In the genomic region with DNA sequence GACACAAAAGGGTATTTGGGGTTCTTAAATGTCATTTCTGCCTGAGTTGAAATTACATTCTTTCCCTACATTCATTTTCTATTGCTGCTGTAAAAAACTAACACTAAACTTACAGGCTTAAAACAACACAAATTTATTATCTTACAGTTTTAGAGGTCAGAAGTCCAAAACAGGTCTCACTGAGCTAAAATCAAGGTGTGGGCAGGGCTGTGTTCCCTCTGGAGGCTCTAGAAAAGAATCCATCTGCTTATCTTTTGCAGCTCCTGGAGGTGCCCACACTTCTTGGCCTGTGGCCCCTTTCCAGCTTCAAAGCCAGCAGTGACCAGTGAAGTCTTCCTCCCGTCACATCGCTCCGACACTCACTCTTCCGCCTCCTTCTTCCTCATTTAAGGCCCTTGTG, we compare ENCODE assay signal across 1 cellular context.
TF ChIP-seq lines count a peak whose summit lies in the region.

No MANE protein-coding gene starts in this region.

TF ChIP-seq in HepG2, 621 proteins besides CTCF, POLR2A, EP300 and RAD21:
- TF ChIP-seq KAT2B (IDR thresholded peaks at IDR 0.05; ENCODE audit: borderline replicate concordance, low read depth, low read length): no peak
- no peak for TF ChIP-seq ZNF761 (CRISPR knock-in tag; conservative IDR thresholded peaks at IDR 0.05)
- no peak for TF ChIP-seq ESRRA (CRISPR knock-in tag; IDR thresholded peaks at IDR 0.05; ENCODE audit: low read depth)
- TF ChIP-seq DRAP1 (CRISPR knock-in tag; IDR thresholded peaks at IDR 0.05): no peak
- TF ChIP-seq RXRB (CRISPR knock-in tag; IDR thresholded peaks at IDR 0.05; ENCODE audit: borderline replicate concordance): no peak
- TF ChIP-seq ZMAT3 (CRISPR knock-in tag; conservative IDR thresholded peaks at IDR 0.05): no peak
- no peak for TF ChIP-seq NFE2L2 (IDR thresholded peaks at IDR 0.05; ENCODE audit: low read length)
- TF ChIP-seq POLR2AphosphoS5 (IDR thresholded peaks at IDR 0.05; ENCODE audit: low read depth, low read length): no peak
- TF ChIP-seq TFAP4 (IDR thresholded peaks at IDR 0.05; ENCODE audit: borderline replicate concordance, low read depth): no peak
- no peak for TF ChIP-seq USF2 (IDR thresholded peaks at IDR 0.05; ENCODE audit: low read depth, low read length)
- no peak for TF ChIP-seq USF2 (CRISPR knock-in tag; IDR thresholded peaks at IDR 0.05; ENCODE audit: borderline replicate concordance)
- TF ChIP-seq, protein P1, sequence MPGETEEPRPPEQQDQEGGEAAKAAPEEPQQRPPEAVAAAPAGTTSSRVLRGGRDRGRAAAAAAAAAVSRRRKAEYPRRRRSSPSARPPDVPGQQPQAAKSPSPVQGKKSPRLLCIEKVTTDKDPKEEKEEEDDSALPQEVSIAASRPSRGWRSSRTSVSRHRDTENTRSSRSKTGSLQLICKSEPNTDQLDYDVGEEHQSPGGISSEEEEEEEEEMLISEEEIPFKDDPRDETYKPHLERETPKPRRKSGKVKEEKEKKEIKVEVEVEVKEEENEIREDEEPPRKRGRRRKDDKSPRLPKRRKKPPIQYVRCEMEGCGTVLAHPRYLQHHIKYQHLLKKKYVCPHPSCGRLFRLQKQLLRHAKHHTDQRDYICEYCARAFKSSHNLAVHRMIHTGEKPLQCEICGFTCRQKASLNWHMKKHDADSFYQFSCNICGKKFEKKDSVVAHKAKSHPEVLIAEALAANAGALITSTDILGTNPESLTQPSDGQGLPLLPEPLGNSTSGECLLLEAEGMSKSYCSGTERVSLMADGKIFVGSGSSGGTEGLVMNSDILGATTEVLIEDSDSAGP (CRISPR knock-in tag; IDR thresholded peaks at IDR 0.05; ENCODE audit: borderline replicate concordance): no peak
- no peak for TF ChIP-seq ZNF776 (CRISPR knock-in tag; IDR thresholded peaks at IDR 0.05)
